In genomic region chr20:53849471-53850059, GRCh38 we compare ENCODE assay signal across 23 cellular contexts.
"Had no signal": no experiment of that assay in that cellular context is flagged by ENCODE, and none has a peak within 500 bp of the region (broad histone marks: within the 10 kb centered on the region; RNA-seq: fewer than 3 reads in every experiment).

No MANE protein-coding gene starts in this region.

- H3K27me3 Mint-ChIP-seq: activated CD8-positive, alpha-beta T cell treated with anti-CD3 and anti-CD28 coated beads for 36 hours; activated T-helper 17 cell treated with anti-CD3 and anti-CD28 coated beads, Interleukin-2, amount 50 U/mL, for 72 hours; stimulated activated naive CD8-positive, alpha-beta T cell treated with anti-CD3 and anti-CD28 coated beads, Interleukin-15, Interleukin-2, amounts not matched to agents 100 ng/mL and 50 ng/mL, for 24 hours had no signal

- ATAC-seq: activated CD8-positive, alpha-beta T cell treated with anti-CD3 and anti-CD28 coated beads for 36 hours; activated T-helper 17 cell treated with anti-CD3 and anti-CD28 coated beads, Interleukin-2, amount 50 U/mL, for 72 hours; esophagus mucosa; gastrocnemius medialis; left lung had no signal

- H3K27ac ChIP-seq: adrenal gland, breast epithelium, gastrocnemius medialis, left lung, tibial nerve had no signal

- DNase-seq: activated CD4-positive, CD25-positive, alpha-beta regulatory T cell treated with anti-CD3 and anti-CD28 coated beads, Interleukin-2, amount 50 U/mL, for 72 hours; activated CD8-positive, alpha-beta T cell treated with anti-CD3 and anti-CD28 coated beads for 36 hours; activated naive CD4-positive, alpha-beta T cell; activated T-cell treated with anti-CD3 and anti-CD28 coated beads, Interleukin-2, amount 50 U/mL, for 1 hour; adrenal gland; cerebellar nuclear complex; effector CD8-positive, alpha-beta T cell; gastrocnemius medialis; head of caudate nucleus; left lung; nephron progenitor cell; stimulated activated CD4-positive, alpha-beta T cell treated with anti-CD3 and anti-CD28 coated beads, Interleukin-12 subunit alpha, Interleukin-12 subunit beta, amount 100 ng/mL, for 4 hours; stimulated activated CD4-positive, alpha-beta T cell treated with anti-CD3 and anti-CD28 coated beads, Interleukin-1b, Interleukin-23, amount 100 ng/mL, for 48 hours; stimulated activated CD8-positive, alpha-beta memory T cell treated with anti-CD3 and anti-CD28 coated beads, Interleukin-4, amount 100 ng/mL, for 48 hours; T-helper 9 cell had no signal

- H3K4me3 Mint-ChIP-seq: activated CD8-positive, alpha-beta T cell treated with anti-CD3 and anti-CD28 coated beads for 36 hours; activated T-helper 17 cell treated with anti-CD3 and anti-CD28 coated beads, Interleukin-2, amount 50 U/mL, for 72 hours; mesothelial cell of epicardium; nephron progenitor cell; stimulated activated naive CD8-positive, alpha-beta T cell treated with anti-CD3 and anti-CD28 coated beads, Interleukin-15, Interleukin-2, amounts not matched to agents 100 ng/mL and 50 ng/mL, for 24 hours had no signal

- H3K36me3 Mint-ChIP-seq: mesothelial cell of epicardium had no signal

- H3K4me1 ChIP-seq: adrenal gland, breast epithelium, gastrocnemius medialis had no signal

- H3K27ac Mint-ChIP-seq: activated CD8-positive, alpha-beta T cell treated with anti-CD3 and anti-CD28 coated beads for 36 hours; activated T-helper 17 cell treated with anti-CD3 and anti-CD28 coated beads, Interleukin-2, amount 50 U/mL, for 72 hours; mesothelial cell of epicardium; nephron progenitor cell; stimulated activated naive CD8-positive, alpha-beta T cell treated with anti-CD3 and anti-CD28 coated beads, Interleukin-15, Interleukin-2, amounts not matched to agents 100 ng/mL and 50 ng/mL, for 24 hours had no signal

- H3K9me3 ChIP-seq: adrenal gland, breast epithelium, gastrocnemius medialis, left lung, tibial nerve had no signal

- H3K4me3 ChIP-seq: adrenal gland, breast epithelium, gastrocnemius medialis, left lung, tibial nerve had no signal

- H3K27me3 ChIP-seq: adrenal gland, breast epithelium, gastrocnemius medialis, left lung, tibial nerve had no signal

- H3K4me1 Mint-ChIP-seq: mesothelial cell of epicardium, nephron progenitor cell had no signal

- H3K36me3 ChIP-seq: adrenal gland, breast epithelium, gastrocnemius medialis, left lung, tibial nerve had no signal

- FAIRE-seq: astrocyte, urothelium cell line had no signal

- H3K9me3 Mint-ChIP-seq: activated CD8-positive, alpha-beta T cell treated with anti-CD3 and anti-CD28 coated beads for 36 hours; activated T-helper 17 cell treated with anti-CD3 and anti-CD28 coated beads, Interleukin-2, amount 50 U/mL, for 72 hours; mesothelial cell of epicardium; stimulated activated naive CD8-positive, alpha-beta T cell treated with anti-CD3 and anti-CD28 coated beads, Interleukin-15, Interleukin-2, amounts not matched to agents 100 ng/mL and 50 ng/mL, for 24 hours had no signal
